In genomic region chr1:156291226-156292061, GRCh38 we compare ENCODE assay signal across 7 cellular contexts. TPM values are rescaled to one million over a fixed set of nuclear protein-coding genes. Genes with fewer than 3 reads are reported as not detected.
A peak's percentile ranks its signal among the peaks of the same experiment; 100 is the strongest.
DNase-seq lines count a peak whose midpoint lies in the region; ATAC-seq and TF ChIP-seq lines count a peak whose summit lies in the region.
"Had no signal": no experiment of that assay in that cellular context is flagged by ENCODE, and none has a peak within 500 bp of the region (broad histone marks: within the 10 kb centered on the region; RNA-seq: fewer than 3 reads in every experiment).

No MANE protein-coding gene starts in this region.

- H3K27me3 Mint-ChIP-seq in activated B cell treated with CpG ODN at 0.5 μM for 24 hours = no peaks in the 10 kb centered on the region

- peak; percentile 68 for DNase-seq in NCI-H82 (lab: John Stamatoyannopoulos, UW)
- DNase-seq in NCI-H82 treated with DMSO at 0.1 percent for 48 hours (lab: John Stamatoyannopoulos, UW; ENCODE audit: unreplicated experiment) = no peak
- peak; percentile 51 for DNase-seq in activated B cell treated with CpG ODN at 0.5 μM for 24 hours
- DNase-seq in hepatic stellate cell (ENCODE audit: low spot score) = peak; percentile 93
- DNase-seq in spleen = peak; percentile 92

- no peaks in the 10 kb centered on the region for H3K9me3 Mint-ChIP-seq in activated B cell treated with CpG ODN at 0.5 μM for 24 hours

- H3K4me1 ChIP-seq in spleen = peaks cover 10 to 58% (median 35%) of the 10 kb centered on the region in 6 donors
- H3K4me1 ChIP-seq: BLaER1 had no signal

- peak; percentile 93 for ATAC-seq in activated B cell treated with CpG ODN at 0.5 μM for 24 hours (ENCODE audit: low read depth)
- no peak for ATAC-seq in GM19328 (IDR thresholded peaks at IDR 0.05; ENCODE audit: unreplicated experiment)

- peak overlapping the region; percentile 51 for H3K27ac Mint-ChIP-seq in activated B cell treated with CpG ODN at 0.5 μM for 24 hours

- intact Hi-C loops in activated B cell treated with CpG ODN at 0.5 μM for 24 hours (cut with micrococcal nuclease) (loop anchor here (1.0 kb wide), 1 partner anchor 9 kb away; the partner anchor contains the start of gene SMG5), spleen (cut with DNase I; ENCODE audit: low total_unique reads) (no loop called here)

- CTCF ChIA-PET in activated B cell treated with CpG ODN at 0.5 μM for 24 hours (lab: Charles Lee) = no interaction called here

- peak overlapping the region in 7 of 8 donors; percentile 6 to 63 (median 22) for H3K4me3 ChIP-seq in spleen
- H3K4me3 ChIP-seq: BLaER1 had no signal

- peak overlapping the region in 7 of 8 donors; percentile 45 to 80 (median 71) for H3K27ac ChIP-seq in spleen
- H3K27ac ChIP-seq: BLaER1 had no signal

- peak overlapping the region; percentile 79 for H3K4me3 Mint-ChIP-seq in activated B cell treated with CpG ODN at 0.5 μM for 24 hours

- peaks cover 0 to 71% (median 17%) of the 10 kb centered on the region in 6 donors for H3K36me3 ChIP-seq in spleen

- POLR2A ChIA-PET in activated B cell treated with CpG ODN at 0.5 μM for 24 hours (lab: Charles Lee) = interaction anchor here (2.1 kb wide), 1 partner anchor 9 kb away, joined by 8 read pairs; the partner anchor contains the start of gene SMG5

- peak in 1 of 3 donors; percentile 3 for TF ChIP-seq POLR2A in spleen (IDR thresholded peaks at IDR 0.05)

- WGBS in spleen, 5 donors = 25 to 40% (median 33%) methylated on average over 31 to 37 of the region's 37 CpGs

- no peaks in the 10 kb centered on the region for H3K27me3 ChIP-seq in spleen (replicated peaks in 1 of 7)
- H3K27me3 ChIP-seq: BLaER1 had no signal

- no peaks in the 10 kb centered on the region for H3K9me3 ChIP-seq in spleen
- H3K9me3 ChIP-seq: BLaER1 had no signal

- H3K4me1 Mint-ChIP-seq in activated B cell treated with CpG ODN at 0.5 μM for 24 hours = peaks cover 21% of the 10 kb centered on the region

- peaks cover 11% of the 10 kb centered on the region for H3K36me3 Mint-ChIP-seq in activated B cell treated with CpG ODN at 0.5 μM for 24 hours (ENCODE audit: low read depth)

- TF ChIP-seq CTCF in activated B cell treated with CpG ODN at 0.5 μM for 24 hours (IDR thresholded peaks at IDR 0.05) = no peak
- no peak for TF ChIP-seq CTCF in spleen (IDR thresholded peaks at IDR 0.05 in 8 of 11, conservative IDR thresholded peaks at IDR 0.05 in 3 of 11)

RNA-seq across cellular contexts. Expression of gene GLMP, which starts 4.0 kb away (rescaled TPM):
- 15.9 and 16.8 TPM in 2 replicates for total RNA-seq in activated B cell treated with CpG ODN at 0.5 μM for 24 hours
- 10 to 100 TPM; 25.5 to 54.4 (median 44.2) TPM for total RNA-seq in spleen
- polyA plus RNA-seq in spleen = 10 to 100 TPM; 26.3 to 31.9 (median 30.6) TPM

RNA-seq across cellular contexts. Expression of gene TMEM79, which starts 7.3 kb away (rescaled TPM):
- 5.1 and 5.4 TPM in 2 replicates for total RNA-seq in activated B cell treated with CpG ODN at 0.5 μM for 24 hours
- 1 to 10 TPM; 2.6 to 6.8 (median 4.6) TPM for total RNA-seq in spleen
- 1 to 10 TPM; 3.4 to 5.3 (median 3.8) TPM for polyA plus RNA-seq in spleen

RNA-seq across cellular contexts. Expression of gene VHLL, which starts 7.7 kb away (rescaled TPM):
- total RNA-seq in activated B cell treated with CpG ODN at 0.5 μM for 24 hours (not detected in 2 replicates), spleen (not detected)
- not detected for polyA plus RNA-seq in spleen

RNA-seq across cellular contexts. Expression of gene SMG5, which starts 8.8 kb away (rescaled TPM):
- total RNA-seq in activated B cell treated with CpG ODN at 0.5 μM for 24 hours (62.6 and 77.1 TPM in 2 replicates), spleen (10 to 100 TPM; 48.9 to 80.5 (median 70.8) TPM)
- polyA plus RNA-seq in spleen = 10 to 100 TPM; 14.9 to 33.6 (median 17.7) TPM

RNA-seq across cellular contexts. Expression of gene PAQR6, which starts 43.6 kb away (rescaled TPM):
- total RNA-seq in activated B cell treated with CpG ODN at 0.5 μM for 24 hours (1.6 and 1.8 TPM in 2 replicates), spleen (1 to 10 TPM in 6 of 7 donors, under 1 TPM in 1; 0.94 to 4.0 (median 1.8) TPM)
- 1 to 10 TPM in 2 of 3 donors, under 1 TPM in 1; 0.80 to 2.3 (median 2.2) TPM for polyA plus RNA-seq in spleen
